In genomic region chr5:159773062-159773924, GRCh38 we compare ENCODE assay signal across 8 cellular contexts.
DNase-seq lines count a peak whose midpoint lies in the region; ATAC-seq lines count a peak whose summit lies in the region.

No MANE protein-coding gene starts in this region.

- no peaks in the 10 kb centered on the region for H3K36me3 ChIP-seq in ectodermal cell (ENCODE audit: control insufficient read depth, insufficient read depth, low read length)

- peaks cover 23% of the 10 kb centered on the region for H3K27me3 ChIP-seq in ectodermal cell (ENCODE audit: control insufficient read depth, insufficient read depth, low read length, poor library complexity, severe bottlenecking)

- H3K9me3 ChIP-seq in ectodermal cell (ENCODE audit: control insufficient read depth, low read length), result no peaks in the 10 kb centered on the region

- 7% methylated on average over 71 of the region's 71 CpGs for WGBS in ectodermal cell, 2 experiments

- H3K27ac ChIP-seq in ectodermal cell (ENCODE audit: insufficient read depth, low read depth, low read length, poor library complexity, severe bottlenecking), result no peak overlapping the region

- peak overlapping the region; percentile 47 for H3K4me3 ChIP-seq in ectodermal cell (ENCODE audit: insufficient read depth, low read depth, low read length)

- H3K4me1 ChIP-seq in ectodermal cell (ENCODE audit: control insufficient read depth, insufficient read depth, low read length), result peaks cover 14% of the 10 kb centered on the region

- peak; percentile 89 for ATAC-seq in HG02763 (IDR thresholded peaks at IDR 0.05; ENCODE audit: unreplicated experiment)

- peak; percentile 34 for DNase-seq in NCI-H2171 treated with DMSO at 0.1 percent for 48 hours (lab: John Stamatoyannopoulos, UW)
- no peak for DNase-seq in NCI-H2171 (lab: John Stamatoyannopoulos, UW)
- DNase-seq in NCI-H1694 treated with DMSO at 0.1 percent for 48 hours (lab: John Stamatoyannopoulos, UW), result peak; percentile 12
- DNase-seq in activated CD8-positive, alpha-beta memory T cell treated with anti-CD3 and anti-CD28 coated beads for 1 hour (ENCODE audit: extremely low read depth in 1 of 2, low read depth in 1 of 2), result peak; percentile 14 to 52
- DNase-seq in lung microvascular endothelial cell (ENCODE audit: low read depth in 2 of 2), result peak; percentile 59 to 88
- peak; percentile 70 to 85 (median 70) for DNase-seq in stimulated activated CD4-positive, alpha-beta T cell treated with anti-CD3 and anti-CD28 coated beads, TNF-alpha, amount 100 ng/mL, for 24 hours (ENCODE audit: low read depth in 3 of 3)
